Comparison of ENCODE assay signal across 8 cellular contexts in genomic region chr17:38415250-38416194, GRCh38. TPM values are rescaled to one million over a fixed set of nuclear protein-coding genes. Genes with fewer than 3 reads are reported as not detected.
A peak's percentile ranks its signal among the peaks of the same experiment; 100 is the strongest.
DNase-seq lines count a peak whose midpoint lies in the region; ATAC-seq lines count a peak whose summit lies in the region.

No MANE protein-coding gene starts in this region.

- no peaks in the 10 kb centered on the region for H3K36me3 Mint-ChIP-seq in activated CD8-positive, alpha-beta T cell treated with anti-CD3 and anti-CD28 coated beads, Interleukin-2, amount 10 ng/mL, durations not matched to agents 7 days and 5 days (ENCODE audit: low read depth)
- H3K36me3 Mint-ChIP-seq in CD8-positive, alpha-beta memory T cell: no peaks in the 10 kb centered on the region

- peak; percentile 63 for DNase-seq in Ammon's horn (ENCODE audit: low spot score)
- peak; percentile 90 for DNase-seq in H7
- DNase-seq in NCI-H2196 treated with DMSO at 0.1 percent for 48 hours (lab: John Stamatoyannopoulos, UW; ENCODE audit: unreplicated experiment): peak; percentile 60
- peak; percentile 36 for DNase-seq in activated CD8-positive, alpha-beta T cell treated with anti-CD3 and anti-CD28 coated beads, Interleukin-2, amount 10 ng/mL, durations not matched to agents 7 days and 5 days
- DNase-seq in CD8-positive, alpha-beta memory T cell: no peak
- DNase-seq in GOT3 (lab: John Stamatoyannopoulos, UW): no peak

- H3K4me3 Mint-ChIP-seq in activated CD8-positive, alpha-beta T cell treated with anti-CD3 and anti-CD28 coated beads, Interleukin-2, amount 10 ng/mL, durations not matched to agents 7 days and 5 days: peak overlapping the region; percentile 56
- H3K4me3 Mint-ChIP-seq in CD8-positive, alpha-beta memory T cell: no peak overlapping the region

- H3K27me3 ChIP-seq in H7 (ENCODE audit: control insufficient read depth, insufficient read depth, low read length): peaks cover 18% of the 10 kb centered on the region
- peaks cover 14% of the 10 kb centered on the region for H3K27me3 ChIP-seq in iPS-15b (ENCODE audit: control insufficient read depth, insufficient read depth, low read length)
- peaks cover 18% of the 10 kb centered on the region for H3K27me3 ChIP-seq in CD8-positive, alpha-beta memory T cell (ENCODE audit: insufficient read depth, low read length, poor library complexity, severe bottlenecking)

- peaks cover 20% of the 10 kb centered on the region for H3K4me1 Mint-ChIP-seq in activated CD8-positive, alpha-beta T cell treated with anti-CD3 and anti-CD28 coated beads, Interleukin-2, amount 10 ng/mL, durations not matched to agents 7 days and 5 days (ENCODE audit: low read depth)
- H3K4me1 Mint-ChIP-seq in CD8-positive, alpha-beta memory T cell: peaks cover 0 to 4% (median 0%) of the 10 kb centered on the region in 3 donors

- H3K27ac Mint-ChIP-seq in activated CD8-positive, alpha-beta T cell treated with anti-CD3 and anti-CD28 coated beads, Interleukin-2, amount 10 ng/mL, durations not matched to agents 7 days and 5 days: peak overlapping the region; percentile 83
- no peak overlapping the region for H3K27ac Mint-ChIP-seq in CD8-positive, alpha-beta memory T cell

- H3K36me3 ChIP-seq in H7 (replicated peaks; ENCODE audit: control insufficient read depth, insufficient read depth, low read length) (no peaks in the 10 kb centered on the region), iPS-15b (ENCODE audit: control insufficient read depth, insufficient read depth, low read length) (no peaks in the 10 kb centered on the region)
- H3K36me3 ChIP-seq in CD8-positive, alpha-beta memory T cell (ENCODE audit: insufficient read depth, low read length): no peaks in the 10 kb centered on the region

- peak; percentile 41 for ATAC-seq in activated CD8-positive, alpha-beta T cell treated with anti-CD3 and anti-CD28 coated beads, Interleukin-2, amount 10 ng/mL, durations not matched to agents 7 days and 5 days
- no peak for ATAC-seq in GM21390 (IDR thresholded peaks at IDR 0.05; ENCODE audit: unreplicated experiment)

- peak overlapping the region; percentile 95 for H3K9ac ChIP-seq in iPS-15b (ENCODE audit: low read depth, low read length)

- H3K4me3 ChIP-seq in H7 (ENCODE audit: insufficient read depth, low read depth, low read length): peak overlapping the region; percentile 22; the same call in 1 of the 2 replicates
- H3K4me3 ChIP-seq in iPS-15b (ENCODE audit: low read depth, low read length): peak overlapping the region; percentile 59
- no peak overlapping the region for H3K4me3 ChIP-seq in CD8-positive, alpha-beta memory T cell (ENCODE audit: low read length)

- H3K9me3 Mint-ChIP-seq in activated CD8-positive, alpha-beta T cell treated with anti-CD3 and anti-CD28 coated beads, Interleukin-2, amount 10 ng/mL, durations not matched to agents 7 days and 5 days (ENCODE audit: insufficient read depth): no peaks in the 10 kb centered on the region
- no peaks in the 10 kb centered on the region for H3K9me3 Mint-ChIP-seq in CD8-positive, alpha-beta memory T cell

- CTCF ChIA-PET in activated CD8-positive, alpha-beta T cell treated with anti-CD3 and anti-CD28 coated beads, Interleukin-2, amount 10 ng/mL, durations not matched to agents 7 days and 5 days (lab: Charles Lee): interaction anchor here (0.8 to 5.1 kb wide), 24 partner anchors 8 to 623 kb away, joined by 3 to 160 read pairs (median 6); partner anchors contain the start of genes ARHGAP23 and SOCS7
- CTCF ChIA-PET in CD8-positive, alpha-beta memory T cell (lab: Charles Lee): interaction anchor here (0.9 to 4.6 kb wide), 12 partner anchors 8 to 122 kb away, joined by 3 to 145 read pairs (median 5); partner anchors contain the start of gene SOCS7

- peaks cover 27% of the 10 kb centered on the region for H3K27me3 Mint-ChIP-seq in activated CD8-positive, alpha-beta T cell treated with anti-CD3 and anti-CD28 coated beads, Interleukin-2, amount 10 ng/mL, durations not matched to agents 7 days and 5 days (ENCODE audit: low read depth)
- peaks cover 31 to 56% of the 10 kb centered on the region in 2 donors for H3K27me3 Mint-ChIP-seq in CD8-positive, alpha-beta memory T cell

- no peaks in the 10 kb centered on the region for H3K9me3 ChIP-seq in iPS-15b (ENCODE audit: control insufficient read depth, insufficient read depth, low read length)
- no peaks in the 10 kb centered on the region for H3K9me3 ChIP-seq in CD8-positive, alpha-beta memory T cell (ENCODE audit: low read length)

- POLR2A ChIA-PET in activated CD8-positive, alpha-beta T cell treated with anti-CD3 and anti-CD28 coated beads, Interleukin-2, amount 10 ng/mL, durations not matched to agents 7 days and 5 days (lab: Charles Lee): interaction anchor here (1.5 kb wide), 1 partner anchor 77 kb away, joined by 3 read pairs; no protein-coding TSS in a partner anchor
- POLR2A ChIA-PET in CD8-positive, alpha-beta memory T cell (lab: Charles Lee): interaction anchor here (0.8 kb wide), 1 partner anchor 66 kb away, joined by 10 read pairs; no protein-coding TSS in a partner anchor

- H3K27ac ChIP-seq in CD8-positive, alpha-beta memory T cell (ENCODE audit: low read depth, low read length): no peak overlapping the region

- peaks cover 5% of the 10 kb centered on the region for H3K4me1 ChIP-seq in iPS-15b (ENCODE audit: control insufficient read depth, insufficient read depth, low read length)
- H3K4me1 ChIP-seq in CD8-positive, alpha-beta memory T cell (ENCODE audit: insufficient read depth, low read length): no peaks in the 10 kb centered on the region

RNA-seq across cellular contexts. Expression of gene ARHGAP23, which starts 12.7 kb away (rescaled TPM):
- 15.4 and 17.2 TPM in 2 replicates for total RNA-seq in H7 (2014; rRNA removed; shearing (Covaris generic))
- under 1 TPM; 0.24 to 0.47 TPM for total RNA-seq in activated CD8-positive, alpha-beta T cell treated with anti-CD3 and anti-CD28 coated beads, Interleukin-2, amount 10 ng/mL, durations not matched to agents 7 days and 5 days
- total RNA-seq in CD8-positive, alpha-beta memory T cell: 1 to 10 TPM in 1 of 2 experiments, under 1 TPM in 1; 0.48 to 1.0 TPM
- polyA plus RNA-seq in CD8-positive, alpha-beta memory T cell: not detected

Comparison
In these comparisons a context has a peak if more than half of its experiments do, and no peak if none do; other contexts are left out.
1. DNase-seq: peak in Ammon's horn (single experiment), H7 (single experiment), NCI-H2196 treated with DMSO at 0.1 percent for 48 hours (single experiment) and activated CD8-positive, alpha-beta T cell treated with anti-CD3 and anti-CD28 coated beads, Interleukin-2, amount 10 ng/mL, durations not matched to agents 7 days and 5 days (single experiment); none in CD8-positive, alpha-beta memory T cell (0 of 5) and GOT3 (single experiment).